ENCODE assay signal across 20 cellular contexts in the genomic region with DNA sequence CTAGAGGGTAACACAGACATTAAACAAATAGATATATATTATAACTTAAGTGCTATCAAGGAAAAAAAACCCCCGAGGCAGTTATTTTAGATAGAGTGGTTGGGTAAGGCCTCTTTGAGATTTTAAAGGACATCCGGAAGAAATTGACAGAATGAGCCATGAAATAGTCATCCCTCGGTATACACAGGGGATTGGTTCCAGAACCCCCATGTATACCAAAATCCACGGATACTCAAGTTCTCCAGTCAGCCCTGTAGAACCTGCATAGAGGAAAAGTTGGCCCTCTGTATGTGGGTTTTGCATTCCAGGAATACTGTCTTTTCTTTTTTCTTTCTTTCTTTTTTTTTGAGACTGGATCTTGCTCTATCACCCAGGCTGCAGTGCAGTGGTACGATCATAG. TPM values are rescaled to one million over a fixed set of nuclear protein-coding genes. Genes with fewer than 3 reads are reported as not detected.
DNase-seq lines count a peak whose midpoint lies in the region; ATAC-seq, FAIRE-seq and TF ChIP-seq lines count a peak whose summit lies in the region.
"Had no signal": no experiment of that assay in that cellular context is flagged by ENCODE, and none has a peak within 500 bp of the region (broad histone marks: within the 10 kb centered on the region; RNA-seq: fewer than 3 reads in every experiment).

No MANE protein-coding gene starts in this region.

- H3K4me2 ChIP-seq in HepG2 (ENCODE audit: low read depth, low read length): peak overlapping the region; percentile 8; the same call in 1 of the 2 replicates
- no peak overlapping the region for H3K4me2 ChIP-seq in GM12878 (ENCODE audit: control insufficient read depth, insufficient read depth)
- H3K4me2 ChIP-seq in neural cell (ENCODE audit: low read length): no peak overlapping the region

- POLR2A ChIA-PET in HepG2 (lab: Yijun Ruan, JAX): interaction anchor here (0.8 kb wide), 1 partner anchor 122 kb away, joined by 3 read pairs; a partner anchor contains a TSS
- POLR2A ChIA-PET in GM12878 (lab: Charles Lee): interaction anchor here (0.7 kb wide), 1 partner anchor 25 kb away, joined by 3 read pairs; no protein-coding TSS in a partner anchor

- BruUV-seq in HepG2 (replicated peaks; lab: Mats Ljungman, UMichigan) (no TSS peak), GM12878 (replicated peaks; lab: Mats Ljungman, UMichigan) (TSS peak; percentile 33)

- peaks cover 28% of the 10 kb centered on the region for H3K4me1 ChIP-seq in HepG2 (ENCODE audit: insufficient read depth, low read length)
- H3K4me1 ChIP-seq in right lobe of liver: peaks cover 0 to 3% (median 0%) of the 10 kb centered on the region in 4 donors
- no peaks in the 10 kb centered on the region for H3K4me1 ChIP-seq in GM12878 (ENCODE audit: control insufficient read depth, insufficient read depth, low read length)
- H3K4me1 ChIP-seq in endodermal cell (ENCODE audit: control insufficient read depth, insufficient read depth, low read length): peaks cover 3% of the 10 kb centered on the region

- WGBS in HepG2 (ENCODE audit: low lambda C conversion rate): 78% methylated on average over 5 of the region's 5 CpGs
- 70% methylated on average over 5 of the region's 5 CpGs for WGBS in right lobe of liver (ENCODE audit: insufficient coverage, low coverage, low lambda C conversion rate, missing lambda C conversion rate)
- WGBS in GM12878 (ENCODE audit: insufficient coverage, insufficient replicate concordance, low lambda C conversion rate, missing lambda C conversion rate): 80% methylated on average over 5 of the region's 5 CpGs
- WGBS in endodermal cell (ENCODE audit: insufficient coverage in 1 of 2, insufficient read length in 1 of 2), 2 experiments: 72 to 100% methylated on average over 2 to 5 of the region's 5 CpGs

- H3K36me3 Mint-ChIP-seq in endodermal cell (ENCODE audit: low read depth): peaks cover 15% of the 10 kb centered on the region

- TF ChIP-seq RAD21 in HepG2 (CRISPR knock-in tag; IDR thresholded peaks at IDR 0.05) (no peak), GM12878 (IDR thresholded peaks at IDR 0.05; ENCODE audit: insufficient read depth, low read depth, low read length) (no peak), neural cell (conservative IDR thresholded peaks at IDR 0.05) (no peak)

- SMC1A ChIA-PET in GM12878 (lab: Charles Lee; ENCODE audit: uncharacterized antibody, unreplicated experiment): no interaction called here

- FAIRE-seq in HepG2 (lab: Jason Lieb, UNC) (no peak), GM12878 (lab: Jason Lieb, UNC) (no peak)
- FAIRE-seq: D721Med, G401.6, GM12892, GM19239, H1 had no signal

- intact Hi-C loops in HepG2 (cut with micrococcal nuclease; ENCODE audit: unreplicated experiment): loop anchor here (2.0 to 10.0 kb wide), 2 partner anchors 73 to 261 kb away; no protein-coding TSS in a partner anchor
- intact Hi-C loops in right lobe of liver (cut with DNase I): no loop called here
- intact Hi-C loops in GM12878 (cut with micrococcal nuclease; ENCODE audit: unreplicated experiment): no loop called here

- in situ Hi-C loops in HepG2 (cut with HindIII; ENCODE audit: extremely low pct_ligation_motif_present, low pct_unique_long_range_greater_than_20kb): no loop called here
- in situ Hi-C loops in GM12878 (cut with MboI): no loop called here

- H3K9me3 Mint-ChIP-seq in endodermal cell: peaks cover 15% of the 10 kb centered on the region

- H4K20me1 ChIP-seq in HepG2 (ENCODE audit: insufficient read depth, low read length) (no peaks in the 10 kb centered on the region), GM12878 (ENCODE audit: control insufficient read depth, insufficient read depth) (no peaks in the 10 kb centered on the region), neural cell (ENCODE audit: insufficient read depth) (no peaks in the 10 kb centered on the region)
- H4K20me1 ChIP-seq: BLaER1 treated with 17β-estradiol and CSF1 and Interleukin-3, amounts not matched to agents 10 nM and 100 nM had no signal

- TF ChIP-seq POLR2A in HepG2 (IDR thresholded peaks at IDR 0.05; ENCODE audit: insufficient read depth in 1 of 2, low read depth in 2 of 2, low read length in 2 of 2): no peak
- no peak for TF ChIP-seq POLR2A in right lobe of liver (IDR thresholded peaks at IDR 0.05)
- no peak for TF ChIP-seq POLR2A in GM12878 (IDR thresholded peaks at IDR 0.05; ENCODE audit: low read depth, low read length)

- ATAC-seq in HepG2 (no peak), right lobe of liver (no peak), GM12878 (no peak)

- H3K79me2 ChIP-seq in HepG2 (ENCODE audit: insufficient read depth, low read length) (peaks cover 44% of the 10 kb centered on the region), GM12878 (ENCODE audit: control insufficient read depth, insufficient read depth, low read length) (peaks cover 7% of the 10 kb centered on the region), neural cell (replicated peaks; ENCODE audit: insufficient read depth, low read length) (peaks cover 70% of the 10 kb centered on the region)

- H3K9me3 ChIP-seq in HepG2 (ENCODE audit: low read length) (no peaks in the 10 kb centered on the region), right lobe of liver (no peaks in the 10 kb centered on the region), GM12878 (replicated peaks; ENCODE audit: control insufficient read depth, insufficient read depth, low read length) (peaks cover 1% of the 10 kb centered on the region; the same call in 2 of the 3 replicates), neural cell (ENCODE audit: low read length) (no peaks in the 10 kb centered on the region), endodermal cell (ENCODE audit: control insufficient read depth, low read length) (peaks cover 21% of the 10 kb centered on the region)

- H3K36me3 ChIP-seq in HepG2 (replicated peaks in 1 of 2; ENCODE audit: control insufficient read depth in 1 of 2, insufficient read depth in 2 of 2, low read length in 2 of 2) (no peaks in the 10 kb centered on the region), right lobe of liver (no peaks in the 10 kb centered on the region), GM12878 (ENCODE audit: control insufficient read depth in 2 of 2, insufficient read depth in 2 of 2, low read length in 1 of 2) (no peaks in the 10 kb centered on the region), neural cell (ENCODE audit: insufficient read depth, low read length) (no peaks in the 10 kb centered on the region), endodermal cell (ENCODE audit: control insufficient read depth, insufficient read depth, low read length) (no peaks in the 10 kb centered on the region)
- H3K36me3 ChIP-seq: HAP-1 had no signal

- no peak overlapping the region for H3K9ac ChIP-seq in HepG2 (ENCODE audit: insufficient read depth, low read depth, low read length)
- no peak overlapping the region for H3K9ac ChIP-seq in GM12878 (ENCODE audit: control insufficient read depth, insufficient read depth, low read length)
- H3K9ac ChIP-seq in neural cell (ENCODE audit: low read length): no peak overlapping the region
- no peak overlapping the region for H3K9ac ChIP-seq in endodermal cell (ENCODE audit: extremely low read depth, low read length, poor library complexity, severe bottlenecking)
- H3K9ac ChIP-seq: BLaER1 treated with 17β-estradiol and CSF1 and Interleukin-3, amounts not matched to agents 10 nM and 100 nM had no signal

- H3K27ac ChIP-seq in HepG2 (ENCODE audit: extremely low read length, insufficient read depth, low read length) (no peak overlapping the region), right lobe of liver (no peak overlapping the region), GM12878 (ENCODE audit: control insufficient read depth, insufficient read depth) (no peak overlapping the region), neural cell (ENCODE audit: low read length) (no peak overlapping the region), endodermal cell (ENCODE audit: low read depth, low read length) (no peak overlapping the region)
- H3K27ac ChIP-seq: BLaER1 treated with 17β-estradiol and CSF1 and Interleukin-3, amounts not matched to agents 10 nM and 100 nM had no signal

- peaks cover 21% of the 10 kb centered on the region for H3K4me1 Mint-ChIP-seq in endodermal cell

- H3K27ac Mint-ChIP-seq in endodermal cell: no peak overlapping the region
- H3K27ac Mint-ChIP-seq: CD4-positive, alpha-beta T cell had no signal

- no peak overlapping the region for H2AFZ ChIP-seq in HepG2 (ENCODE audit: low read length)
- no peak overlapping the region for H2AFZ ChIP-seq in GM12878 (ENCODE audit: control insufficient read depth, low read depth, low read length)
- no peak overlapping the region for H2AFZ ChIP-seq in neural cell (ENCODE audit: low read depth, low read length)

- H3F3A ChIP-seq in neural cell (ENCODE audit: insufficient read depth, low read length, poor library complexity, severe bottlenecking): no peaks in the 10 kb centered on the region

- no peak for TF ChIP-seq CTCF in HepG2 (CRISPR knock-in tag; IDR thresholded peaks at IDR 0.05)
- no peak for TF ChIP-seq CTCF in right lobe of liver (IDR thresholded peaks at IDR 0.05)
- TF ChIP-seq CTCF in GM12878 (IDR thresholded peaks at IDR 0.05 in 2 of 3, conservative IDR thresholded peaks at IDR 0.05 in 1 of 3; ENCODE audit: control insufficient read depth in 2 of 3, extremely low read depth in 1 of 3, insufficient read depth in 1 of 3, low read depth in 3 of 3, low read length in 3 of 3): no peak
- no peak for TF ChIP-seq CTCF in neural cell (IDR thresholded peaks at IDR 0.05; ENCODE audit: poor library complexity, severe bottlenecking)
- no peak for TF ChIP-seq CTCF in endodermal cell (conservative IDR thresholded peaks at IDR 0.05)

- peaks cover 1% of the 10 kb centered on the region for H3K27me3 Mint-ChIP-seq in endodermal cell (ENCODE audit: insufficient read depth)
- H3K27me3 Mint-ChIP-seq: CD4-positive, alpha-beta T cell had no signal

- no peak overlapping the region for H3K4me3 Mint-ChIP-seq in endodermal cell

- TF ChIP-seq EP300 in HepG2 (IDR thresholded peaks at IDR 0.05; ENCODE audit: low read depth in 2 of 2, low read length in 2 of 2) (no peak), HepG2 (CRISPR knock-in tag; IDR thresholded peaks at IDR 0.05; ENCODE audit: borderline replicate concordance) (no peak), GM12878 (IDR thresholded peaks at IDR 0.05; ENCODE audit: borderline replicate concordance in 1 of 2, control insufficient read depth in 1 of 2, low read depth in 2 of 2, low read length in 2 of 2) (no peak), neural cell (conservative IDR thresholded peaks at IDR 0.05; ENCODE audit: poor library complexity, severe bottlenecking) (no peak)

- H3K4me3 ChIP-seq in HepG2 (replicated peaks in 1 of 3; ENCODE audit: insufficient read depth in 1 of 3, low read depth in 2 of 3, low read length in 3 of 3) (no peak overlapping the region), right lobe of liver (no peak overlapping the region), GM12878 (no peak overlapping the region), neural cell (ENCODE audit: low read length) (peak overlapping the region; percentile 96), endodermal cell (ENCODE audit: low read length) (no peak overlapping the region)
- H3K4me3 ChIP-seq: BLaER1 treated with 17β-estradiol and CSF1 and Interleukin-3, amounts not matched to agents 10 nM and 100 nM; HAP-1 had no signal

- RAD21 ChIA-PET in GM12878 (lab: Charles Lee; ENCODE audit: unreplicated experiment): no interaction called here

- H3K9me2 ChIP-seq in neural cell (ENCODE audit: insufficient read depth, low read length): no peaks in the 10 kb centered on the region

- DNase-seq in HepG2 (ENCODE audit: low spot score) (no peak), right lobe of liver (no peak), GM12878 (ENCODE audit: low read depth, low spot score) (no peak), NCI-H1694 treated with DMSO at 0.1 percent for 48 hours (lab: John Stamatoyannopoulos, UW) (no peak), endodermal cell (no peak)
- DNase-seq in activated CD4-positive, CD25-positive, alpha-beta regulatory T cell (lab: John Stamatoyannopoulos, UW): no peak
- DNase-seq: ACHN; CD4-positive, alpha-beta T cell; DMS153; DMS79 treated with DMSO at 0.1 percent for 48 hours; EL had no signal

- no peaks in the 10 kb centered on the region; a peak in 1 of 5 replicates for H3K27me3 ChIP-seq in HepG2 (ENCODE audit: control insufficient read depth in 1 of 2, insufficient read depth in 2 of 2, low read length in 2 of 2)
- H3K27me3 ChIP-seq in right lobe of liver: no peaks in the 10 kb centered on the region
- no peaks in the 10 kb centered on the region for H3K27me3 ChIP-seq in GM12878 (replicated peaks in 1 of 2; ENCODE audit: control insufficient read depth in 2 of 2, insufficient read depth in 2 of 2, low read length in 1 of 2)
- H3K27me3 ChIP-seq in neural cell (ENCODE audit: insufficient read depth, low read depth, low read length): no peaks in the 10 kb centered on the region
- H3K27me3 ChIP-seq in endodermal cell (ENCODE audit: control insufficient read depth, insufficient read depth, low read length, poor library complexity, severe bottlenecking): no peaks in the 10 kb centered on the region

- CTCF ChIA-PET in HepG2 (lab: Yijun Ruan, JAX; ENCODE audit: low intra/inter-chr PET ratio, low total read pairs): no interaction called here
- CTCF ChIA-PET in GM12878 (lab: Yijun Ruan, JAX): interaction anchor here (0.6 kb wide), 1 partner anchor 308 kb away, joined by 3 read pairs; no protein-coding TSS in a partner anchor

RNA-seq across cellular contexts. Expression of a gene that starts 2.0 kb away (rescaled TPM):
- total RNA-seq in HepG2 (2016; rRNA removed; fragmentation: Illumina TruSeq; extraction: Trizol) (24.2 and 33.3 TPM in 2 replicates), right lobe of liver (1 to 10 TPM; 4.4 to 6.4 (median 4.9) TPM), GM12878 (2014; rRNA removed) (12.5 and 13.2 TPM in 2 replicates), GM12878 (2014; rRNA removed; fragmentation: Illumina TruSeq; extraction: Trizol) (17.9 and 18.0 TPM in 2 replicates), GM12878 (2021) (13.7 and 15.8 TPM in 2 replicates), endodermal cell (10 to 100 TPM; 35.4 to 45.7 TPM)
- total RNA-seq in HepG2 (2016; cell fraction: cytosol; rRNA removed; fragmentation: Illumina TruSeq; extraction: Trizol; ENCODE audit: low read depth): 5.9 and 6.1 TPM in 2 replicates
- total RNA-seq in HepG2 (2016; cell fraction: insoluble cytoplasmic fraction; rRNA removed; fragmentation: Illumina TruSeq; extraction: Trizol): 21.5 and 35.3 TPM in 2 replicates
- total RNA-seq in HepG2 (2016; cell fraction: membrane; rRNA removed; fragmentation: Illumina TruSeq; extraction: Trizol): 8.5 and 9.0 TPM in 2 replicates
- 22.5 and 29.3 TPM in 2 replicates for total RNA-seq in HepG2 (2016; cell fraction: nucleus; rRNA removed; fragmentation: Illumina TruSeq; extraction: Trizol)
- polyA plus RNA-seq in HepG2 (2011; rRNA removed) (9.2 and 10.3 TPM in 2 replicates), GM12878 (2011; rRNA removed) (16.2 and 17.5 TPM in 2 replicates), GM12878 (2014; fragmentation: Illumina TruSeq; extraction: Trizol) (15.8 and 20.9 TPM in 2 replicates), GM12878 (2014; fragmentation: Nextera tagmentation; extraction: Ambion mirVana) (1 to 10 TPM; 6.5 to 7.1 TPM), GM12878 (2014; rRNA removed) (9.3 and 10.4 TPM in 2 replicates), GM12878 (2016; fragmentation: Nextera tagmentation; extraction: Ambion mirVana) (10 to 100 TPM; 16.5 to 18.0 TPM), neural cell (44.0 and 45.2 TPM in 2 replicates)
- 5.0 and 6.8 TPM in 2 replicates for polyA plus RNA-seq in HepG2 (2011; cell fraction: cytosol; rRNA removed)
- polyA plus RNA-seq in HepG2 (2011; cell fraction: nucleus; rRNA removed): 5.3 and 7.3 TPM in 2 replicates
- 8.2 and 11.0 TPM in 2 replicates for polyA plus RNA-seq in HepG2 (2012)
- 0.76 and 1.6 TPM in 2 replicates for polyA plus RNA-seq in HepG2 (2016; cell fraction: cytosol; fragmentation: Illumina TruSeq; extraction: Trizol; ENCODE audit: low read depth)
- 28.0 and 28.1 TPM in 2 replicates for polyA plus RNA-seq in HepG2 (2016; cell fraction: insoluble cytoplasmic fraction; fragmentation: Illumina TruSeq; extraction: Trizol; ENCODE audit: low read depth)
- 2.1 and 3.6 TPM in 2 replicates for polyA plus RNA-seq in HepG2 (2016; cell fraction: membrane; fragmentation: Illumina TruSeq; extraction: Trizol; ENCODE audit: low read depth)
- polyA plus RNA-seq in HepG2 (2016; cell fraction: nucleus; fragmentation: Illumina TruSeq; extraction: Trizol; ENCODE audit: insufficient read depth, low read depth): 26.5 and 31.9 TPM in 2 replicates
- polyA minus RNA-seq in HepG2 (2011; rRNA and poly(A)+ RNA removed; ENCODE audit: low replicate concordance): 15.2 and 21.4 TPM in 2 replicates
- 10.3 and 17.1 TPM in 2 replicates for polyA minus RNA-seq in HepG2 (2011; cell fraction: cytosol; rRNA and poly(A)+ RNA removed)
- 26.0 and 39.3 TPM in 2 replicates for polyA minus RNA-seq in HepG2 (2011; cell fraction: nucleus; rRNA and poly(A)+ RNA removed)
- 33.8 and 35.2 TPM in 2 replicates for total RNA-seq in GM12878 (2013; cell fraction: nucleolus; rRNA removed)
- polyA plus RNA-seq in GM12878 (2011; ENCODE audit: low read depth): 7.1 TPM
- 7.9 and 8.5 TPM in 2 replicates for polyA plus RNA-seq in GM12878 (2011; cell fraction: cytosol; rRNA removed)
- 11.0 and 12.5 TPM in 2 replicates for polyA plus RNA-seq in GM12878 (2011; cell fraction: nucleus; rRNA removed)
- polyA plus RNA-seq in GM12878 (2012): 7.7 and 12.7 TPM in 2 replicates
- 22.1 and 25.5 TPM in 2 replicates for polyA minus RNA-seq in GM12878 (2011; rRNA and poly(A)+ RNA removed)
- polyA minus RNA-seq in GM12878 (2011; cell fraction: cytosol; rRNA and poly(A)+ RNA removed): 7.9 and 13.1 TPM in 2 replicates
- polyA minus RNA-seq in GM12878 (2011; cell fraction: nucleus; rRNA and poly(A)+ RNA removed): 6.4 and 10.9 TPM in 2 replicates
- polyA minus RNA-seq in neural cell: 70.4 and 78.3 TPM in 2 replicates
- 27.5 TPM for polyA plus RNA-seq in endodermal cell (2013, experiment 1 of 2)
- 26.8 TPM for polyA plus RNA-seq in endodermal cell (2013, experiment 2 of 2)

RNA-seq across cellular contexts. Expression of a gene that starts 2.0 kb away (rescaled TPM):
- total RNA-seq in HepG2 (2016; rRNA removed; fragmentation: Illumina TruSeq; extraction: Trizol) (28.0 and 38.6 TPM in 2 replicates), right lobe of liver (1 to 10 TPM; 4.1 to 8.1 (median 5.0) TPM), GM12878 (2014; rRNA removed) (2.8 and 4.4 TPM in 2 replicates), GM12878 (2014; rRNA removed; fragmentation: Illumina TruSeq; extraction: Trizol) (7.6 and 8.4 TPM in 2 replicates), GM12878 (2021) (2.3 and 3.5 TPM in 2 replicates), endodermal cell (10 to 100 TPM; 13.7 to 27.5 TPM)
- 15.2 and 17.8 TPM in 2 replicates for total RNA-seq in HepG2 (2016; cell fraction: cytosol; rRNA removed; fragmentation: Illumina TruSeq; extraction: Trizol; ENCODE audit: low read depth)
- 26.8 and 38.7 TPM in 2 replicates for total RNA-seq in HepG2 (2016; cell fraction: insoluble cytoplasmic fraction; rRNA removed; fragmentation: Illumina TruSeq; extraction: Trizol)
- 21.3 and 23.0 TPM in 2 replicates for total RNA-seq in HepG2 (2016; cell fraction: membrane; rRNA removed; fragmentation: Illumina TruSeq; extraction: Trizol)
- total RNA-seq in HepG2 (2016; cell fraction: nucleus; rRNA removed; fragmentation: Illumina TruSeq; extraction: Trizol): 10.8 and 13.4 TPM in 2 replicates
- polyA plus RNA-seq in HepG2 (2011; rRNA removed) (4.6 and 7.0 TPM in 2 replicates), GM12878 (2011; rRNA removed) (6.8 and 12.2 TPM in 2 replicates), GM12878 (2014; fragmentation: Illumina TruSeq; extraction: Trizol) (7.6 and 9.1 TPM in 2 replicates), GM12878 (2014; fragmentation: Nextera tagmentation; extraction: Ambion mirVana) (10 to 100 TPM; 18.7 to 19.2 TPM), GM12878 (2014; rRNA removed) (4.5 and 7.6 TPM in 2 replicates), GM12878 (2016; fragmentation: Nextera tagmentation; extraction: Ambion mirVana) (10 to 100 TPM; 19.0 to 26.9 TPM), neural cell (114 and 116 TPM in 2 replicates)
- 3.8 and 5.3 TPM in 2 replicates for polyA plus RNA-seq in HepG2 (2011; cell fraction: cytosol; rRNA removed)
- polyA plus RNA-seq in HepG2 (2011; cell fraction: nucleus; rRNA removed): 0.76 and 1.3 TPM in 2 replicates
- polyA plus RNA-seq in HepG2 (2012): 8.9 and 12.7 TPM in 2 replicates
- polyA plus RNA-seq in HepG2 (2016; cell fraction: cytosol; fragmentation: Illumina TruSeq; extraction: Trizol; ENCODE audit: low read depth): 16.5 and 17.4 TPM in 2 replicates
- polyA plus RNA-seq in HepG2 (2016; cell fraction: insoluble cytoplasmic fraction; fragmentation: Illumina TruSeq; extraction: Trizol; ENCODE audit: low read depth): 36.3 and 42.2 TPM in 2 replicates
- polyA plus RNA-seq in HepG2 (2016; cell fraction: membrane; fragmentation: Illumina TruSeq; extraction: Trizol; ENCODE audit: low read depth): 21.4 and 21.5 TPM in 2 replicates
- polyA plus RNA-seq in HepG2 (2016; cell fraction: nucleus; fragmentation: Illumina TruSeq; extraction: Trizol; ENCODE audit: insufficient read depth, low read depth): 19.3 and 21.2 TPM in 2 replicates
- 0.58 and 1.8 TPM in 2 replicates for polyA minus RNA-seq in HepG2 (2011; rRNA and poly(A)+ RNA removed; ENCODE audit: low replicate concordance)
- polyA minus RNA-seq in HepG2 (2011; cell fraction: cytosol; rRNA and poly(A)+ RNA removed): 2.3 and 2.4 TPM in 2 replicates
- 1.8 and 3.2 TPM in 2 replicates for polyA minus RNA-seq in HepG2 (2011; cell fraction: nucleus; rRNA and poly(A)+ RNA removed)
- 1.6 TPM in 1 of 2 replicates, not detected in the other for total RNA-seq in GM12878 (2013; cell fraction: nucleolus; rRNA removed)
- polyA plus RNA-seq in GM12878 (2011; ENCODE audit: low read depth): 7.1 TPM
- 2.3 and 2.8 TPM in 2 replicates for polyA plus RNA-seq in GM12878 (2011; cell fraction: cytosol; rRNA removed)
- 1.7 and 2.1 TPM in 2 replicates for polyA plus RNA-seq in GM12878 (2011; cell fraction: nucleus; rRNA removed)
- polyA plus RNA-seq in GM12878 (2012): 7.3 and 12.1 TPM in 2 replicates
- polyA minus RNA-seq in GM12878 (2011; rRNA and poly(A)+ RNA removed): 1.9 and 2.2 TPM in 2 replicates
- polyA minus RNA-seq in GM12878 (2011; cell fraction: cytosol; rRNA and poly(A)+ RNA removed): 1.5 and 2.1 TPM in 2 replicates
- not detected in 2 replicates for polyA minus RNA-seq in GM12878 (2011; cell fraction: nucleus; rRNA and poly(A)+ RNA removed)
- 28.0 and 38.9 TPM in 2 replicates for polyA minus RNA-seq in neural cell
- 21.1 TPM for polyA plus RNA-seq in endodermal cell (2013, experiment 1 of 2)
- polyA plus RNA-seq in endodermal cell (2013, experiment 2 of 2): 25.7 TPM

RNA-seq across cellular contexts. Expression of a gene that starts 15.9 kb away (rescaled TPM):
- total RNA-seq in HepG2 (2016; rRNA removed; fragmentation: Illumina TruSeq; extraction: Trizol) (not detected in 2 replicates), right lobe of liver (under 1 TPM in 4 of 6 experiments, not detected in 2; 0.11 to 0.56 (median 0.29) TPM), GM12878 (2014; rRNA removed) (0.05 and 0.06 TPM in 2 replicates), GM12878 (2014; rRNA removed; fragmentation: Illumina TruSeq; extraction: Trizol) (not detected in 2 replicates), GM12878 (2021) (0.08 TPM in 1 of 2 replicates, not detected in the other), endodermal cell (under 1 TPM; 0.57 to 1.00 TPM)
- total RNA-seq in HepG2 (2016; cell fraction: cytosol; rRNA removed; fragmentation: Illumina TruSeq; extraction: Trizol; ENCODE audit: low read depth): not detected in 2 replicates
- 0.04 TPM in 1 of 2 replicates, not detected in the other for total RNA-seq in HepG2 (2016; cell fraction: insoluble cytoplasmic fraction; rRNA removed; fragmentation: Illumina TruSeq; extraction: Trizol)
- total RNA-seq in HepG2 (2016; cell fraction: membrane; rRNA removed; fragmentation: Illumina TruSeq; extraction: Trizol): not detected in 2 replicates
- total RNA-seq in HepG2 (2016; cell fraction: nucleus; rRNA removed; fragmentation: Illumina TruSeq; extraction: Trizol): 0.37 TPM in 1 of 2 replicates, not detected in the other
- polyA plus RNA-seq in HepG2 (2011; rRNA removed) (0.03 and 0.04 TPM in 2 replicates), GM12878 (2011; rRNA removed) (0.04 TPM in 1 of 2 replicates, not detected in the other), GM12878 (2014; fragmentation: Illumina TruSeq; extraction: Trizol) (0.01 TPM in 1 of 2 replicates, not detected in the other), GM12878 (2014; fragmentation: Nextera tagmentation; extraction: Ambion mirVana) (under 1 TPM in 1 of 2 experiments, not detected in 1; 0.08 TPM), GM12878 (2014; rRNA removed) (0.03 TPM in 1 of 2 replicates, not detected in the other), GM12878 (2016; fragmentation: Nextera tagmentation; extraction: Ambion mirVana) (not detected), neural cell (1.5 and 2.5 TPM in 2 replicates)
- polyA plus RNA-seq in HepG2 (2011; cell fraction: cytosol; rRNA removed): 0.01 and 0.03 TPM in 2 replicates
- polyA plus RNA-seq in HepG2 (2011; cell fraction: nucleus; rRNA removed): 0.10 and 0.21 TPM in 2 replicates
- 0.04 and 0.19 TPM in 2 replicates for polyA plus RNA-seq in HepG2 (2012)
- not detected in 2 replicates for polyA plus RNA-seq in HepG2 (2016; cell fraction: cytosol; fragmentation: Illumina TruSeq; extraction: Trizol; ENCODE audit: low read depth)
- polyA plus RNA-seq in HepG2 (2016; cell fraction: insoluble cytoplasmic fraction; fragmentation: Illumina TruSeq; extraction: Trizol; ENCODE audit: low read depth): not detected in 2 replicates
- polyA plus RNA-seq in HepG2 (2016; cell fraction: membrane; fragmentation: Illumina TruSeq; extraction: Trizol; ENCODE audit: low read depth): not detected in 2 replicates
- 0.27 and 0.41 TPM in 2 replicates for polyA plus RNA-seq in HepG2 (2016; cell fraction: nucleus; fragmentation: Illumina TruSeq; extraction: Trizol; ENCODE audit: insufficient read depth, low read depth)
- 0.04 TPM in 1 of 2 replicates, not detected in the other for polyA minus RNA-seq in HepG2 (2011; rRNA and poly(A)+ RNA removed; ENCODE audit: low replicate concordance)
- polyA minus RNA-seq in HepG2 (2011; cell fraction: cytosol; rRNA and poly(A)+ RNA removed): not detected in 2 replicates
- polyA minus RNA-seq in HepG2 (2011; cell fraction: nucleus; rRNA and poly(A)+ RNA removed): 0.39 and 1.5 TPM in 2 replicates
- total RNA-seq in GM12878 (2013; cell fraction: nucleolus; rRNA removed): 0.54 and 0.69 TPM in 2 replicates
- not detected for polyA plus RNA-seq in GM12878 (2011; ENCODE audit: low read depth)
- polyA plus RNA-seq in GM12878 (2011; cell fraction: cytosol; rRNA removed): 0.01 and 0.02 TPM in 2 replicates
- 0.06 TPM in 2 replicates for polyA plus RNA-seq in GM12878 (2011; cell fraction: nucleus; rRNA removed)
- polyA plus RNA-seq in GM12878 (2012): not detected in 2 replicates
- polyA minus RNA-seq in GM12878 (2011; rRNA and poly(A)+ RNA removed): 0.07 and 0.26 TPM in 2 replicates
- polyA minus RNA-seq in GM12878 (2011; cell fraction: cytosol; rRNA and poly(A)+ RNA removed): not detected in 2 replicates
- not detected in 2 replicates for polyA minus RNA-seq in GM12878 (2011; cell fraction: nucleus; rRNA and poly(A)+ RNA removed)
- polyA minus RNA-seq in neural cell: 3.4 and 3.6 TPM in 2 replicates
- polyA plus RNA-seq in endodermal cell (2013, experiment 1 of 2): 0.75 TPM
- 0.75 TPM for polyA plus RNA-seq in endodermal cell (2013, experiment 2 of 2)
- total RNA-seq: CD4-positive, alpha-beta T cell; HT1080 had no signal
